27 cellular contexts compared by ENCODE assay signal in genomic region chr3:147744967-147745366, GRCh38.
"Had no signal": no experiment of that assay in that cellular context is flagged by ENCODE, and none has a peak within 500 bp of the region (broad histone marks: within the 10 kb centered on the region; RNA-seq: fewer than 3 reads in every experiment).

No MANE protein-coding gene starts in this region.

- H3K27me3 Mint-ChIP-seq: naive B cell; progenitor cell of endocrine pancreas; stimulated activated naive B cell treated with anti-CD40 and anti-IgM and Interleukin-4, amounts not matched to agents 10 μg/mL and 1 μg/mL and 100 μg/mL, for 72 hours had no signal

- H3K36me3 Mint-ChIP-seq: mesothelial cell of epicardium; naive B cell; stimulated activated naive B cell treated with anti-CD40 and anti-IgM and Interleukin-4, amounts not matched to agents 10 μg/mL and 1 μg/mL and 100 μg/mL, for 72 hours had no signal

- H3K27ac ChIP-seq: left lung, ovary, skin epidermis, stomach, suprapubic skin, thoracic aorta, tibial artery, upper lobe of right lung had no signal

- H3K4me1 Mint-ChIP-seq: mesothelial cell of epicardium; naive B cell; natural killer cell; stimulated activated naive B cell treated with anti-CD40 and anti-IgM and Interleukin-4, amounts not matched to agents 10 μg/mL and 1 μg/mL and 100 μg/mL, for 72 hours had no signal

- H3K9me3 ChIP-seq: ovary, suprapubic skin, thoracic aorta, tibial artery, upper lobe of right lung had no signal

- H3K36me3 ChIP-seq: left lung, ovary, stomach, suprapubic skin, thoracic aorta, tibial artery, upper lobe of right lung had no signal

- H3K4me3 Mint-ChIP-seq: mesothelial cell of epicardium; naive B cell; natural killer cell; nephron progenitor cell; stimulated activated naive B cell treated with anti-CD40 and anti-IgM and Interleukin-4, amounts not matched to agents 10 μg/mL and 1 μg/mL and 100 μg/mL, for 72 hours had no signal

- H3K4me3 ChIP-seq: left lung, lung, ovary, skin epidermis, stomach, suprapubic skin, thoracic aorta, tibial artery, upper lobe of right lung had no signal

- DNase-seq: hippocampal formation; kidney glomerular epithelial cell; left colon; left lung; mesendoderm; naive B cell; natural killer cell; nephron progenitor cell; ovary; right cardiac atrium; stimulated activated CD4-positive, alpha-beta T cell treated with anti-CD3 and anti-CD28 coated beads, Interleukin-12 subunit alpha, Interleukin-12 subunit beta, amount 100 ng/mL, for 4 hours; stimulated activated CD4-positive, alpha-beta T cell treated with anti-CD3 and anti-CD28 coated beads, Interleukin-15, amount 100 ng/mL, for 24 hours; stimulated activated CD4-positive, alpha-beta T cell treated with anti-CD3 and anti-CD28 coated beads, Interleukin-2, amount 100 ng/mL, for 24 hours; stimulated activated CD4-positive, alpha-beta T cell treated with anti-CD3 and anti-CD28 coated beads, Interleukin-4, amount 100 ng/mL, for 1 hour; stimulated activated naive B cell treated with anti-CD40 and anti-IgM and Interleukin-4, amounts not matched to agents 10 μg/mL and 1 μg/mL and 100 μg/mL, for 72 hours; stimulated activated naive CD8-positive, alpha-beta T cell treated with anti-CD3 and anti-CD28 coated beads, Interleukin-15, Interleukin-2, amounts not matched to agents 100 U/mL and 50 U/mL, for 24 hours; stomach; tibial artery; trophoblast cell; upper lobe of right lung had no signal

- H3K9me3 Mint-ChIP-seq: mesothelial cell of epicardium had no signal

- H3K27ac Mint-ChIP-seq: mesothelial cell of epicardium; naive B cell; natural killer cell; nephron progenitor cell; progenitor cell of endocrine pancreas; stimulated activated naive B cell treated with anti-CD40 and anti-IgM and Interleukin-4, amounts not matched to agents 10 μg/mL and 1 μg/mL and 100 μg/mL, for 72 hours had no signal

- ATAC-seq: left colon; left lung; natural killer cell; sciatic nerve; stimulated activated naive B cell treated with anti-CD40 and anti-IgM and Interleukin-4, amounts not matched to agents 10 μg/mL and 1 μg/mL and 100 μg/mL, for 72 hours; stimulated activated naive CD8-positive, alpha-beta T cell treated with anti-CD3 and anti-CD28 coated beads, Interleukin-15, Interleukin-2, amounts not matched to agents 100 U/mL and 50 U/mL, for 24 hours; upper lobe of right lung had no signal

- H3K4me1 ChIP-seq: left lung, stomach, suprapubic skin, tibial artery, upper lobe of right lung had no signal

- H3K27me3 ChIP-seq: left lung, ovary, stomach, suprapubic skin, tibial artery, upper lobe of right lung had no signal
